In genomic region chr2:46293466-46293865, GRCh38 we compare ENCODE assay signal across 1 cellular context.
TF ChIP-seq lines count a peak whose summit lies in the region.

No MANE protein-coding gene starts in this region.

TF ChIP-seq in K562, 482 proteins besides CTCF, POLR2A, EP300 and RAD21:
- TF ChIP-seq IFI16 (CRISPR knock-in tag; IDR thresholded peaks at IDR 0.05) (no peak), ZNF695 (CRISPR knock-in tag; IDR thresholded peaks at IDR 0.05) (no peak), GATA2 (CRISPR knock-in tag; IDR thresholded peaks at IDR 0.05) (no peak), PPARD (CRISPR knock-in tag; IDR thresholded peaks at IDR 0.05) (no peak), SNIP1 (IDR thresholded peaks at IDR 0.05; ENCODE audit: low read depth) (no peak), BACH1 (tag; IDR thresholded peaks at IDR 0.05) (no peak), NFIC (IDR thresholded peaks at IDR 0.05) (peak; percentile 74)
